8 cellular contexts compared by ENCODE assay signal in genomic region chr10:29590598-29591415, GRCh38. TPM values are rescaled to one million over a fixed set of nuclear protein-coding genes. Genes with fewer than 3 reads are reported as not detected.
DNase-seq lines count a peak whose midpoint lies in the region; ATAC-seq and TF ChIP-seq lines count a peak whose summit lies in the region.

No MANE protein-coding gene starts in this region.

- H3K4me1 Mint-ChIP-seq in central memory CD8-positive, alpha-beta T cell, result peaks cover 12% of the 10 kb centered on the region
- H3K4me1 Mint-ChIP-seq in stimulated activated memory B cell treated with anti-CD40 and anti-IgM and Interleukin-4, amounts not matched to agents 10 μg/mL and 1 μg/mL and 100 μg/mL, for 72 hours, result no peaks in the 10 kb centered on the region

- H3K27me3 Mint-ChIP-seq in central memory CD8-positive, alpha-beta T cell, result no peaks in the 10 kb centered on the region
- no peaks in the 10 kb centered on the region for H3K27me3 Mint-ChIP-seq in stimulated activated memory B cell treated with anti-CD40 and anti-IgM and Interleukin-4, amounts not matched to agents 10 μg/mL and 1 μg/mL and 100 μg/mL, for 72 hours

- intact Hi-C loops in tibial artery (cut with DNase I; ENCODE audit: low total_unique reads), result no loop called here

- no peaks in the 10 kb centered on the region for H3K79me2 ChIP-seq in OCI-LY3 (ENCODE audit: low read length)

- 0 out of 22 replicates have a peak, but pooled peaks cover 0 to 3% (median 0%) of the 10 kb centered on the region in 11 experiments for H3K36me3 ChIP-seq in BLaER1 treated with 17β-estradiol and CSF1 and Interleukin-3, amounts not matched to agents 10 nM and 100 nM
- H3K36me3 ChIP-seq in OCI-LY3 (replicated peaks; ENCODE audit: low read depth, low read length) (no peaks in the 10 kb centered on the region), tibial artery (peaks cover 0 to 3% (median 0%) of the 10 kb centered on the region in 3 donors)

- no peak overlapping the region for H3K4me3 ChIP-seq in BLaER1 treated with 17β-estradiol and CSF1 and Interleukin-3, amounts not matched to agents 10 nM and 100 nM
- H3K4me3 ChIP-seq in OCI-LY3 (ENCODE audit: low read length) (no peak overlapping the region), tibial artery (peak overlapping the region; percentile 10)

- peaks cover 2% of the 10 kb centered on the region for H3K36me3 Mint-ChIP-seq in central memory CD8-positive, alpha-beta T cell (ENCODE audit: insufficient read depth)
- no peaks in the 10 kb centered on the region for H3K36me3 Mint-ChIP-seq in stimulated activated memory B cell treated with anti-CD40 and anti-IgM and Interleukin-4, amounts not matched to agents 10 μg/mL and 1 μg/mL and 100 μg/mL, for 72 hours

- H3K27ac Mint-ChIP-seq in central memory CD8-positive, alpha-beta T cell (ENCODE audit: low read depth), result no peak overlapping the region
- no peak overlapping the region for H3K27ac Mint-ChIP-seq in stimulated activated memory B cell treated with anti-CD40 and anti-IgM and Interleukin-4, amounts not matched to agents 10 μg/mL and 1 μg/mL and 100 μg/mL, for 72 hours

- H3K9ac ChIP-seq in BLaER1 treated with 17β-estradiol and CSF1 and Interleukin-3, amounts not matched to agents 10 nM and 100 nM, result peak overlapping the region in 3 of 11 experiments; percentile 19 to 38 (median 22); a peak in 3 of 22 replicates
- H3K9ac ChIP-seq in OCI-LY3 (ENCODE audit: low read length), result no peak overlapping the region

- peaks cover 9 to 19% (median 12%) of the 10 kb centered on the region in 10 experiments for H3K4me1 ChIP-seq in BLaER1 treated with 17β-estradiol and CSF1 and Interleukin-3, amounts not matched to agents 10 nM and 100 nM
- H3K4me1 ChIP-seq in OCI-LY3 (ENCODE audit: low read length) (no peaks in the 10 kb centered on the region), tibial artery (peaks cover 5 to 91% (median 44%) of the 10 kb centered on the region in 4 donors)

- peak; percentile 66 for ATAC-seq in central memory CD8-positive, alpha-beta T cell (replicated peaks; ENCODE audit: extremely low read depth, poor library complexity, severe bottlenecking)
- peak; percentile 82 for ATAC-seq in left lobe of liver
- no peak for ATAC-seq in GM19351 (IDR thresholded peaks at IDR 0.05; ENCODE audit: unreplicated experiment)
- ATAC-seq in stimulated activated memory B cell treated with anti-CD40 and anti-IgM and Interleukin-4, amounts not matched to agents 10 μg/mL and 1 μg/mL and 100 μg/mL, for 72 hours, result no peak

- peak overlapping the region; percentile 36 for H3K4me3 Mint-ChIP-seq in central memory CD8-positive, alpha-beta T cell
- no peak overlapping the region for H3K4me3 Mint-ChIP-seq in stimulated activated memory B cell treated with anti-CD40 and anti-IgM and Interleukin-4, amounts not matched to agents 10 μg/mL and 1 μg/mL and 100 μg/mL, for 72 hours

- 0 out of 22 replicates have a peak, but pooled peaks cover 0 to 6% (median 0%) of the 10 kb centered on the region in 11 experiments for H3K9me3 ChIP-seq in BLaER1 treated with 17β-estradiol and CSF1 and Interleukin-3, amounts not matched to agents 10 nM and 100 nM (replicated peaks in 1 of 11)
- H3K9me3 ChIP-seq in OCI-LY3 (ENCODE audit: insufficient read depth, low read length) (no peaks in the 10 kb centered on the region), tibial artery (no peaks in the 10 kb centered on the region)

- no peaks in the 10 kb centered on the region for H3K27me3 ChIP-seq in BLaER1 treated with 17β-estradiol and CSF1 and Interleukin-3, amounts not matched to agents 10 nM and 100 nM
- no peaks in the 10 kb centered on the region for H3K27me3 ChIP-seq in OCI-LY3 (ENCODE audit: low read depth, low read length)
- no peaks in the 10 kb centered on the region for H3K27me3 ChIP-seq in tibial artery

- DNase-seq in GM19240 (ENCODE audit: insufficient read length, low spot score), result peak; percentile 16
- no peak for DNase-seq in central memory CD8-positive, alpha-beta T cell (ENCODE audit: low spot score in 2 of 2)
- DNase-seq in left lobe of liver (ENCODE audit: low spot score), result no peak
- no peak for DNase-seq in tibial artery

- H2AFZ ChIP-seq in OCI-LY3 (ENCODE audit: low read depth, low read length), result no peak overlapping the region

- H3K4me2 ChIP-seq in BLaER1 treated with 17β-estradiol and CSF1 and Interleukin-3, amounts not matched to agents 10 nM and 100 nM, result peak overlapping the region; percentile 37 to 69 (median 51); a peak in 20 of 22 replicates
- H3K4me2 ChIP-seq in OCI-LY3 (ENCODE audit: low read length), result no peak overlapping the region

- TF ChIP-seq CTCF in OCI-LY3 (IDR thresholded peaks at IDR 0.05; ENCODE audit: low read depth, low read length), result peak; percentile 77
- peak; percentile 91 to 93 for TF ChIP-seq CTCF in tibial artery (IDR thresholded peaks at IDR 0.05)

- no peaks in the 10 kb centered on the region for H3K9me3 Mint-ChIP-seq in central memory CD8-positive, alpha-beta T cell
- H3K9me3 Mint-ChIP-seq in stimulated activated memory B cell treated with anti-CD40 and anti-IgM and Interleukin-4, amounts not matched to agents 10 μg/mL and 1 μg/mL and 100 μg/mL, for 72 hours, result peaks cover 3% of the 10 kb centered on the region

- no peaks in the 10 kb centered on the region; a peak in 1 of 22 replicates for H4K20me1 ChIP-seq in BLaER1 treated with 17β-estradiol and CSF1 and Interleukin-3, amounts not matched to agents 10 nM and 100 nM
- H4K20me1 ChIP-seq in OCI-LY3 (ENCODE audit: insufficient read depth, low read length), result no peaks in the 10 kb centered on the region

- peak overlapping the region in 6 of 11 experiments; percentile 2 to 62 (median 20); a peak in 6 of 22 replicates for H3K27ac ChIP-seq in BLaER1 treated with 17β-estradiol and CSF1 and Interleukin-3, amounts not matched to agents 10 nM and 100 nM
- H3K27ac ChIP-seq in OCI-LY3 (ENCODE audit: low read length) (no peak overlapping the region), tibial artery (peak overlapping the region; percentile 57 to 60)

RNA-seq across cellular contexts. Expression of gene SVIL, which starts 44.0 kb away (rescaled TPM):
- 16.2 TPM for total RNA-seq in left lobe of liver

Comparison
In these comparisons a context has a peak if more than half of its experiments do, and no peak if none do; other contexts are left out.
1. H3K4me3 ChIP-seq: peak in tibial artery (2 of 2); none in BLaER1 treated with 17β-estradiol and CSF1 and Interleukin-3, amounts not matched to agents 10 nM and 100 nM (0 of 10) and OCI-LY3 (single experiment).
2. ATAC-seq: peak in central memory CD8-positive, alpha-beta T cell (single experiment) and left lobe of liver (single experiment); none in GM19351 (single experiment) and stimulated activated memory B cell treated with anti-CD40 and anti-IgM and Interleukin-4, amounts not matched to agents 10 μg/mL and 1 μg/mL and 100 μg/mL, for 72 hours (single experiment).